8 cellular contexts compared by ENCODE assay signal in genomic region chr15:63188937-63189871, GRCh38. TPM values are rescaled to one million over a fixed set of nuclear protein-coding genes. Genes with fewer than 3 reads are reported as not detected.
A peak's percentile ranks its signal among the peaks of the same experiment; 100 is the strongest.
DNase-seq lines count a peak whose midpoint lies in the region; ATAC-seq and TF ChIP-seq lines count a peak whose summit lies in the region.

Gene RAB8B (plus strand): TSS chr15:63189606. CDS start chr15:63189625, 19 bp downstream.

- H3K4me2 ChIP-seq in PC-3 (ENCODE audit: low read length): peak within 1 kb of the TSS; percentile 95

- H3K27ac ChIP-seq in PC-3 (ENCODE audit: low read length): no peak within 1 kb of the TSS

- H3K9ac ChIP-seq in PC-3 (ENCODE audit: low read length): peak within 1 kb of the TSS; percentile 71

- POLR2A ChIA-PET in PC-3 (lab: Charles Lee; ENCODE audit: unreplicated experiment): interaction anchor here (0.7 kb wide), 1 partner anchor 39 kb away, joined by 3 read pairs; no protein-coding TSS in a partner anchor

- CTCF ChIA-PET in PC-3 (lab: Charles Lee): interaction anchor here (0.5 kb wide), 1 partner anchor 89 kb away, joined by 5 read pairs; no protein-coding TSS in a partner anchor

- no peaks in the 10 kb centered on the region for H3K9me2 ChIP-seq in PC-3 (replicated peaks; ENCODE audit: low read length)

- no peaks in the 10 kb centered on the region for H4K20me1 ChIP-seq in PC-3 (ENCODE audit: low read length)

- peak; percentile 59 for DNase-seq in DMS153 treated with DMSO at 0.1 percent for 48 hours (lab: John Stamatoyannopoulos, UW; ENCODE audit: unreplicated experiment)
- DNase-seq in PC-3: peak; percentile 91
- peak; percentile 98 for DNase-seq in activated T-cell treated with anti-CD3 and anti-CD28 coated beads, Interleukin-2, amount 50 U/mL, for 1 hour
- no peak for DNase-seq in epithelial cell of proximal tubule (ENCODE audit: low read depth)
- peak; percentile 98 for DNase-seq in mucosa of gallbladder (ENCODE audit: low spot score)
- peak; percentile 99 for DNase-seq in stimulated activated CD8-positive, alpha-beta memory T cell treated with anti-CD3 and anti-CD28 coated beads, Interleukin-4, amount 100 ng/mL, for 24 hours (ENCODE audit: low read depth)

- BruUV-seq in PC-3 (replicated peaks; lab: Mats Ljungman, UMichigan): TSS peak; percentile 46

- H3K4me1 ChIP-seq in PC-3 (ENCODE audit: insufficient read depth, low read length): peaks cover 36% of the 10 kb centered on the region

- H3K36me3 ChIP-seq in PC-3 (ENCODE audit: low read depth, low read length): no peaks in the 10 kb centered on the region

- no peaks in the 10 kb centered on the region for H3K9me3 Mint-ChIP-seq in IgD-negative memory B cell

- peak within 1 kb of the TSS; percentile 91 to 99 (median 98) for H3K4me3 Mint-ChIP-seq in IgD-negative memory B cell

- TF ChIP-seq CTCF in PC-3 (conservative IDR thresholded peaks at IDR 0.05; ENCODE audit: low read depth, low read length) (no peak), epithelial cell of proximal tubule (conservative IDR thresholded peaks at IDR 0.05; ENCODE audit: low read depth, low read length) (no peak)

- peaks cover 2% of the 10 kb centered on the region for H3K36me3 Mint-ChIP-seq in IgD-negative memory B cell

- H3F3A ChIP-seq in PC-3 (ENCODE audit: low read length, unreplicated experiment): no peaks in the 10 kb centered on the region

- H3K79me2 ChIP-seq in PC-3 (ENCODE audit: low read length): peaks cover 40% of the 10 kb centered on the region

- peak within 1 kb of the TSS; percentile 89 for H3K4me3 ChIP-seq in PC-3 (ENCODE audit: low read length)
- peak within 1 kb of the TSS; percentile 85 for H3K4me3 ChIP-seq in epithelial cell of proximal tubule (ENCODE audit: low read depth, low read length)

- peak within 1 kb of the TSS; percentile 99 for H2AFZ ChIP-seq in PC-3 (ENCODE audit: low read length)

- ATAC-seq in GM21529 (IDR thresholded peaks at IDR 0.05; ENCODE audit: unreplicated experiment): peak; percentile 68
- ATAC-seq in PC-3: peak; percentile 97

- H3K4me1 Mint-ChIP-seq in IgD-negative memory B cell: peaks cover 39 to 44% (median 39%) of the 10 kb centered on the region in 3 donors

- H3K27me3 Mint-ChIP-seq in IgD-negative memory B cell: no peaks in the 10 kb centered on the region

- no peaks in the 10 kb centered on the region for H3K27me3 ChIP-seq in PC-3 (ENCODE audit: low read length)

- intact Hi-C loops in PC-3 (cut with micrococcal nuclease): loop anchor here (1.0 kb wide), 1 partner anchor 88 kb away; the partner anchor contains the start of gene APH1B

- peak within 1 kb of the TSS; percentile 85 to 98 (median 94) for H3K27ac Mint-ChIP-seq in IgD-negative memory B cell

- no peaks in the 10 kb centered on the region for H3K9me3 ChIP-seq in PC-3 (ENCODE audit: low read length)

RNA-seq across cellular contexts. Expression of gene RAB8B, which starts in this region (rescaled TPM):
- polyA plus RNA-seq in IgD-negative memory B cell: 57.6 TPM
- 6.2 and 8.5 TPM in 2 replicates for total RNA-seq in PC-3 (2014; rRNA removed)
- 20.9 and 27.0 TPM in 2 replicates for total RNA-seq in epithelial cell of proximal tubule
- total RNA-seq in mucosa of gallbladder: 41.4 TPM
